ENCODE assay signal across 8 cellular contexts in the genomic region with DNA sequence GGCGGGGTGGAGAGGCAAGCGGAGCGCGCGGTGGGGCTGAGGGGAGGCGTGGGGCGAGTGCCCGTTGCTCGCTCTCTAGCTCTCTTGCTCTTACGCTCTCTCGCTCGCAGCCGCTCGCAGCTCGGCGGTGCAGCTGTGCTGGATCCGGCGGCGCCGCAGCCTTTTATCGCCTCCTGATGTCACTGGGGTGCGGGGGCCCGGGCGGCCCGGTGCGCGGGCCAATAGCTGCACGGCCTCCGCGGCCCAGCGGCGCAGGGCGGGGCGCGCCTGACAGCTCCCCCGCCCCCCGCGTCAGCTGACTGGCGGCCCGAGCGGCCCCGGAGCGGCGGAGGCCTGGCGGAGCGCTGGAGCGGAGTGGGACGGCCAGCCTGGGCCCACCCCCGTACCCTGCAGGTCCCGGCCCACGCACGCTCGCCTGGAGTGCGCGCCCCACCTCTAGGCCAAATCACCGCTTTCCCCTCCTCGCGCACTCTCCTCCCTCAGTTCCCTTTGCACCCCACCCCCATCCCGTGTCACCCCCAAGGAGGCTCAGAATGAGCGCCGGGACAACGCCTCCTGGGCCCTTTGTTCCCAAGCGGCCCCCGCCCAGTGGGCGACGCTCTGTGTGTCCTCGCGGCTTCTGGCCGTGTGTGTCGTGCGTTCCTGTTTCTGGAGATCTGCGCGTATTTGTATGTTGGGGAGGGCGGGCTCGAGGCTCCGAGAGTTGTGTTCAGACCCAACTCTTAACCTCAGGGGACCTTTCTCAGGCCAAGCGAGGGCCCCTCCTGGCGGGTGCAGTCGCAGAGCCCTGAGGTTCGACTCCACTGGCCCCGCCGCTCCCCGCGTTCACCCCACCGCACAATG. TPM values are rescaled to one million over a fixed set of nuclear protein-coding genes. Genes with fewer than 3 reads are reported as not detected.
DNase-seq lines count a peak whose midpoint lies in the region; ATAC-seq and TF ChIP-seq lines count a peak whose summit lies in the region.

A gene (minus strand): TSS at position 137 of the 843 bp plus-strand sequence. CDS start 386 bp downstream, outside the sequence.

- H3K27ac ChIP-seq in OCI-LY7 (ENCODE audit: low read depth, low read length, poor library complexity, severe bottlenecking) (no peak within 1 kb of the TSS), brain microvascular endothelial cell (peak within 1 kb of the TSS; percentile 3), iPS DF 6.9 (ENCODE audit: low read length) (no peak within 1 kb of the TSS), rectal smooth muscle tissue (ENCODE audit: low read depth, low read length) (peak within 1 kb of the TSS; percentile 95)

- peak within 1 kb of the TSS; percentile 76; the same call in 1 of the 2 replicates for H2AFZ ChIP-seq in OCI-LY7 (ENCODE audit: low read length)

- no CpG with 5 or more reads among the region's 85 CpGs for WGBS in iPS DF 6.9 (ENCODE audit: insufficient coverage, insufficient read length)

- H3K4me1 ChIP-seq in OCI-LY7 (ENCODE audit: insufficient read depth, low read length, poor library complexity, severe bottlenecking) (peaks cover 8% of the 10 kb centered on the region), iPS DF 6.9 (ENCODE audit: control insufficient read depth, insufficient read depth, low read length) (peaks cover 17% of the 10 kb centered on the region), rectal smooth muscle tissue (ENCODE audit: control insufficient read depth, insufficient read depth, low read length) (peaks cover 5% of the 10 kb centered on the region)

- no TSS peak for BruUV-seq in OCI-LY7 (replicated peaks; lab: Mats Ljungman, UMichigan)

- H3K4me3 ChIP-seq in AG04449 (ENCODE audit: low read depth, low read length) = peak within 1 kb of the TSS; percentile 63
- peak within 1 kb of the TSS; percentile 61 for H3K4me3 ChIP-seq in OCI-LY7 (ENCODE audit: low read depth, low read length, poor library complexity, severe bottlenecking)
- peak within 1 kb of the TSS; percentile 55 for H3K4me3 ChIP-seq in brain microvascular endothelial cell (ENCODE audit: low read depth, low read length)
- H3K4me3 ChIP-seq in iPS DF 6.9 (ENCODE audit: low read length) = peak within 1 kb of the TSS; percentile 41; the same call in 1 of the 2 replicates
- peak within 1 kb of the TSS; percentile 79 for H3K4me3 ChIP-seq in rectal smooth muscle tissue (ENCODE audit: low read length)

- TF ChIP-seq CTCF in AG04449 (IDR thresholded peaks at IDR 0.05; ENCODE audit: insufficient read depth, low read length, missing control alignments) = no peak
- TF ChIP-seq CTCF in OCI-LY7 (conservative IDR thresholded peaks at IDR 0.05; ENCODE audit: low read length) = no peak
- no peak for TF ChIP-seq CTCF in brain microvascular endothelial cell (IDR thresholded peaks at IDR 0.05; ENCODE audit: low read depth, low read length, missing control alignments)

- no peaks in the 10 kb centered on the region for H3K9me3 ChIP-seq in OCI-LY7 (ENCODE audit: low read length)
- H3K9me3 ChIP-seq in iPS DF 6.9 (ENCODE audit: control insufficient read depth, insufficient read depth, low read length) = no peaks in the 10 kb centered on the region

- intact Hi-C loops in OCI-LY7 (cut with micrococcal nuclease; ENCODE audit: unreplicated experiment) = no loop called here

- POLR2A ChIA-PET in AG04449 (lab: Yijun Ruan, JAX) (interaction anchor here (0.5 to 2.1 kb wide), 31 partner anchors 8 to 869 kb away, joined by 3 to 24 read pairs (median 4); no protein-coding TSS in a partner anchor), OCI-LY7 (lab: Charles Lee) (no interaction called here)

- in situ Hi-C loops in brain microvascular endothelial cell (cut with HindIII; ENCODE audit: low pct_ligation_motif_present, low sequenced_read_pairs) = no loop called here

- no peaks in the 10 kb centered on the region for H4K20me1 ChIP-seq in OCI-LY7 (ENCODE audit: insufficient read depth, low read length)

- H3K36me3 ChIP-seq in OCI-LY7 (ENCODE audit: insufficient read depth, low read length) (no peaks in the 10 kb centered on the region), brain microvascular endothelial cell (replicated peaks) (no peaks in the 10 kb centered on the region), iPS DF 6.9 (ENCODE audit: control insufficient read depth, insufficient read depth, low read length) (no peaks in the 10 kb centered on the region), rectal smooth muscle tissue (ENCODE audit: control insufficient read depth, insufficient read depth, low read length) (no peaks in the 10 kb centered on the region)

- peak within 1 kb of the TSS; percentile 79 for H3K4me2 ChIP-seq in OCI-LY7 (ENCODE audit: low read length)

- no peaks in the 10 kb centered on the region for H3K79me2 ChIP-seq in OCI-LY7 (ENCODE audit: insufficient read depth, low read depth, low read length)

- H3K9me2 ChIP-seq in OCI-LY7 (ENCODE audit: insufficient read depth, low read length) = no peaks in the 10 kb centered on the region

- CTCF ChIA-PET in AG04449 (lab: Yijun Ruan, JAX) = interaction anchor here (0.6 to 4.3 kb wide), 36 partner anchors 8 to 1423 kb away, joined by 3 to 46 read pairs (median 4); no protein-coding TSS in a partner anchor
- CTCF ChIA-PET in OCI-LY7 (lab: Charles Lee; ENCODE audit: unreplicated experiment) = no interaction called here

- peak; percentile 12 for DNase-seq in AG04449 (ENCODE audit: low read depth, low spot score)
- no peak for DNase-seq in OCI-LY7 (ENCODE audit: low spot score)
- DNase-seq in brain microvascular endothelial cell = peak; percentile 76
- DNase-seq in iPS DF 6.9 (ENCODE audit: low read depth, low spot score) = no peak

- TF ChIP-seq POLR2A in GM18505 (IDR thresholded peaks at IDR 0.05; ENCODE audit: borderline replicate concordance, extremely low read depth, insufficient read depth, insufficient read length) = no peak

- peak; percentile 46 for ATAC-seq in GM18505 (IDR thresholded peaks at IDR 0.05; ENCODE audit: unreplicated experiment)
- peak; percentile 60 for ATAC-seq in HG03520 (IDR thresholded peaks at IDR 0.05; ENCODE audit: unreplicated experiment)
- no peak for ATAC-seq in HG02973 (IDR thresholded peaks at IDR 0.05; ENCODE audit: unreplicated experiment)

- peaks cover 66% of the 10 kb centered on the region for H3K27me3 ChIP-seq in brain microvascular endothelial cell (replicated peaks)
- peaks cover 82% of the 10 kb centered on the region for H3K27me3 ChIP-seq in iPS DF 6.9 (ENCODE audit: control insufficient read depth, insufficient read depth, low read length)
- H3K27me3 ChIP-seq in rectal smooth muscle tissue (ENCODE audit: control insufficient read depth, insufficient read depth, low read length) = peaks cover 36% of the 10 kb centered on the region

- peak within 1 kb of the TSS; percentile 78 for H3K9ac ChIP-seq in rectal smooth muscle tissue (ENCODE audit: low read length)

RNA-seq across cellular contexts. Expression of the gene that starts here (rescaled TPM):
- not detected in 2 replicates for total RNA-seq in OCI-LY7 (2014; rRNA removed; shearing (Covaris generic))
- total RNA-seq in OCI-LY7 (2022) = not detected in 2 replicates

Comparison
In these comparisons a context has a peak if more than half of its experiments do, and no peak if none do; other contexts are left out.
1. DNase-seq: peak in AG04449 (single experiment) and brain microvascular endothelial cell (single experiment); none in OCI-LY7 (single experiment) and iPS DF 6.9 (single experiment).
2. H3K27ac ChIP-seq: peak in brain microvascular endothelial cell (single experiment) and rectal smooth muscle tissue (single experiment); none in OCI-LY7 (single experiment) and iPS DF 6.9 (single experiment).
3. Peak in every context shown above with its lines, with median percentiles within 50 percentile points of each other: H3K4me3 ChIP-seq.